In the genomic region with DNA sequence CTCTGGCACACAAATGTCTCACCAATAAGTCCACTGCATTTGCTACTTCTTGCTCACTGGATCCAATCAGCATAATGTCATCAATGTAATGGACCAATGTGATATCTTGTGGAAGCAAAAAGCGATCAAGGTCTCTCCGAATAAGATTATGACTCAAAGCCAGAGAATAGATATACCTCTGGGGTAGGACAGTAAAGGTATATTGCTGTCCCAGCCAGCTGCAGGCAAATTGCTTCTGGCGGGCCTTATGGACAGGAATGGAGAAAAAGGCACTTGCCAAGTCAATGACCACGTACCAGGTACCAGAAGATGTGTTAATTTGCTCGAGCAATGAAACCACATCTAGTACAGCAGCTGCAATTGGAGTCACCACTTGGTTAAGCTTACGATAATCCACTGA, we compare ENCODE assay signal across 4 cellular contexts. TPM values are rescaled to one million over a fixed set of nuclear protein-coding genes. Genes with fewer than 3 reads are reported as not detected.
"Had no signal": no experiment of that assay in that cellular context is flagged by ENCODE, and none has a peak within 500 bp of the region (broad histone marks: within the 10 kb centered on the region; RNA-seq: fewer than 3 reads in every experiment).

No MANE protein-coding gene starts in this region.

RNA-seq across cellular contexts. Expression of gene SMKR1, which starts 54.9 kb away (rescaled TPM):
- total RNA-seq: OCI-LY7, Right ventricle myocardium inferior, Right ventricle myocardium superior, SJCRH30 had no signal
